8 cellular contexts compared by ENCODE assay signal in the genomic region with DNA sequence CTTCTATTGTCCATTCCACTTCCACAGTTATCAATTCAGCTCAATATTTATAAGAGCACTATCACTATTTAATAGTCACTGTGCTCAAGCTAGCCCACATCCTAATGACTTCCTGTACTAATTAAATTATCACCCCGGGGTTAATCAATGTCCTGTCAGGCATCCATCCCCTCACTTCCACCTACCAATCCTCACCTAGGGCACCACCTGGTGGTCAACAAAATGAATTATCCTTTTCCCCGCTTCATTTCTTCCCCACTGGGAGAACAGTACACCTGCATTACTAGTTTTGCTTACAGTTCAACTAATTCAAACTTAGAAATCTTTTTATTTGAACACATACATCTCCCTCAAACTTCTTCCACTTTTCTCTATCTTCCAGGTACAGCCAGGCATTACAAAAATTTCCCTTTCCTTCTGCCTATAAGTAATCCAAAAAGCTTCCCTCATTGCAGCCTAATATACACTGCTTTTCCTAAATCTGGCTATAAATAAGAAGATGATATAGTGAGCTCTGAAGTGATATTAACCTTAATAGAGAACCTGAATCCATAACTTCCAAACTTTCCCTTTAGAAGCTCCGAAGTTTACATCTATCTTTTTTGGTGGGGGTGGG.
DNase-seq lines count a peak whose midpoint lies in the region; ATAC-seq and TF ChIP-seq lines count a peak whose summit lies in the region.

No MANE protein-coding gene starts in this region.

- peak; percentile 67 for TF ChIP-seq CTCF in osteoblast (IDR thresholded peaks at IDR 0.05; ENCODE audit: extremely low read depth, low read depth, low read length)

- H3K27me3 ChIP-seq in osteoblast (ENCODE audit: insufficient read depth, low read length) = no peaks in the 10 kb centered on the region

- POLR2A ChIA-PET in activated CD4-positive, alpha-beta memory T cell treated with anti-CD3 and anti-CD28 coated beads for 36 hours (lab: Charles Lee) = no interaction called here

- intact Hi-C loops in activated CD4-positive, alpha-beta memory T cell treated with anti-CD3 and anti-CD28 coated beads for 36 hours (cut with micrococcal nuclease) = loop anchor here (1.0 to 5.0 kb wide), 5 partner anchors 107 to 443 kb away; no protein-coding TSS in a partner anchor

- H4K20me1 ChIP-seq in osteoblast (ENCODE audit: insufficient read depth, low read length) = no peaks in the 10 kb centered on the region

- H2AFZ ChIP-seq in osteoblast (ENCODE audit: low read length) = no peak overlapping the region

- CTCF ChIA-PET in activated CD4-positive, alpha-beta memory T cell treated with anti-CD3 and anti-CD28 coated beads for 36 hours (lab: Charles Lee) = interaction anchor here (0.7 to 9.4 kb wide), 24 partner anchors 9 to 798 kb away, joined by 3 to 56 read pairs (median 3); no protein-coding TSS in a partner anchor

- H3K4me1 Mint-ChIP-seq in activated CD4-positive, alpha-beta memory T cell treated with anti-CD3 and anti-CD28 coated beads for 36 hours (ENCODE audit: low read depth) = peaks cover 15% of the 10 kb centered on the region

- H3K36me3 ChIP-seq in osteoblast (ENCODE audit: insufficient read depth, low read length) = no peaks in the 10 kb centered on the region

- peaks cover 11% of the 10 kb centered on the region for H3K79me2 ChIP-seq in osteoblast (ENCODE audit: insufficient read depth, low read length)

- DNase-seq in EH (ENCODE audit: low read depth) (peak; percentile 57), NCI-H748 treated with DMSO at 0.1 percent for 48 hours (lab: John Stamatoyannopoulos, UW) (peak; percentile 19), fibroblast of peridontal ligament (ENCODE audit: extremely low read depth) (peak; percentile 63), osteoblast (ENCODE audit: insufficient read length, low spot score, missing footprints) (no peak), GOT3 (lab: John Stamatoyannopoulos, UW) (no peak)
- DNase-seq in activated CD4-positive, alpha-beta memory T cell treated with anti-CD3 and anti-CD28 coated beads for 36 hours = peak; percentile 44

- peaks cover 19% of the 10 kb centered on the region for H3K4me1 ChIP-seq in osteoblast (ENCODE audit: insufficient read depth, low read length)

- H3K4me3 ChIP-seq in osteoblast (ENCODE audit: insufficient read depth, low read length) = no peak overlapping the region

- ATAC-seq in HG02678 (IDR thresholded peaks at IDR 0.05; ENCODE audit: unreplicated experiment) = peak; percentile 40
- no peak for ATAC-seq in HG02852 (IDR thresholded peaks at IDR 0.05; ENCODE audit: unreplicated experiment)

- H3K4me3 Mint-ChIP-seq in activated CD4-positive, alpha-beta memory T cell treated with anti-CD3 and anti-CD28 coated beads for 36 hours = no peak overlapping the region

- peaks cover 4% of the 10 kb centered on the region for H3K36me3 Mint-ChIP-seq in activated CD4-positive, alpha-beta memory T cell treated with anti-CD3 and anti-CD28 coated beads for 36 hours

- H3K4me2 ChIP-seq in osteoblast (ENCODE audit: insufficient read depth, low read length) = no peak overlapping the region

- H3K27ac Mint-ChIP-seq in activated CD4-positive, alpha-beta memory T cell treated with anti-CD3 and anti-CD28 coated beads for 36 hours = no peak overlapping the region

- no peak overlapping the region for H3K27ac ChIP-seq in osteoblast (ENCODE audit: low read depth, low read length)

- no peaks in the 10 kb centered on the region for H3K9me3 Mint-ChIP-seq in activated CD4-positive, alpha-beta memory T cell treated with anti-CD3 and anti-CD28 coated beads for 36 hours

- H3K27me3 Mint-ChIP-seq in activated CD4-positive, alpha-beta memory T cell treated with anti-CD3 and anti-CD28 coated beads for 36 hours = no peaks in the 10 kb centered on the region

- H3K9me3 ChIP-seq in osteoblast (ENCODE audit: low read depth, low read length) = no peaks in the 10 kb centered on the region

Comparison
In these comparisons a context has a peak if more than half of its experiments do, and no peak if none do; other contexts are left out.
1. DNase-seq: peak in EH (single experiment), NCI-H748 treated with DMSO at 0.1 percent for 48 hours (single experiment), activated CD4-positive, alpha-beta memory T cell treated with anti-CD3 and anti-CD28 coated beads for 36 hours (single experiment) and fibroblast of peridontal ligament (single experiment); none in osteoblast (single experiment) and GOT3 (single experiment).